34 cellular contexts compared by ENCODE assay signal in the genomic region with DNA sequence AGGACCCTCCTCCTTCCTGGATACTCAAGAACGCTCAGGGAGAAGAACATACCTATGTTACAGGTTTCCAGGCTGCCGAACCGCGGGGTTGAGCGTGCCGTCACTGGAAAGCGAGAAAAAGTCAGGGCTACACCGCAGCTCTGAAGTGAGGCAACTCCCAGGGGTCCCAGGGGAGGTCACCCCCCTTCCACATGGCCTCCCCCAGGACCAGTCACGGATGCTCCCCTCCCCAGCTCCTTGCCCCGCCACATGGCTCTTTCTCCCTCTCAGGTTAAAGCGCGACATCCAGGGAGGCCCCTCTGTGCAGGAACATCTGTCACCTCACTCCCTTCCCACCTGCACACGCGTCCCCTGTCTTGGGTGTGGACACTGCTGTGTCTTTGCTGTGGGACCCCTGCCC.
"Had no signal": no experiment of that assay in that cellular context is flagged by ENCODE, and none has a peak within 500 bp of the region (broad histone marks: within the 10 kb centered on the region; RNA-seq: fewer than 3 reads in every experiment).

No MANE protein-coding gene starts in this region.

- ATAC-seq: activated CD4-positive, alpha-beta T cell treated with anti-CD3 and anti-CD28 coated beads for 36 hours; activated CD8-positive, alpha-beta memory T cell treated with anti-CD3 and anti-CD28 coated beads, Interleukin-2, amount 10 ng/mL, durations not matched to agents 7 days and 5 days; activated CD8-positive, alpha-beta T cell treated with anti-CD3 and anti-CD28 coated beads, Interleukin-2, amount 10 ng/mL, durations not matched to agents 7 days and 5 days; activated naive CD8-positive, alpha-beta T cell treated with anti-CD3 and anti-CD28 coated beads, Interleukin-2, amount 50 U/mL, for 24 hours; foreskin keratinocyte; gastrocnemius medialis; heart left ventricle; T-helper 17 cell had no signal

- H3K9me3 ChIP-seq: adrenal gland, ascending aorta, breast epithelium, colonic mucosa, esophagus muscularis mucosa, gastrocnemius medialis, heart left ventricle had no signal

- H3K4me1 ChIP-seq: adrenal gland, ascending aorta, breast epithelium, colonic mucosa, esophagus muscularis mucosa, foreskin keratinocyte, gastrocnemius medialis, heart left ventricle had no signal

- H3K4me3 ChIP-seq: adrenal gland, ascending aorta, breast epithelium, cardiac muscle cell, colonic mucosa, dorsolateral prefrontal cortex, esophagus muscularis mucosa, gastrocnemius medialis, heart left ventricle had no signal

- H3K36me3 ChIP-seq: adrenal gland, ascending aorta, breast epithelium, cardiac muscle cell, colonic mucosa, esophagus muscularis mucosa, gastrocnemius medialis, heart left ventricle had no signal

- DNase-seq: activated CD4-positive, alpha-beta memory T cell treated with anti-CD3 and anti-CD28 coated beads for 36 hours; activated CD4-positive, alpha-beta T cell treated with anti-CD3 and anti-CD28 coated beads for 36 hours; activated CD4-positive, alpha-beta T cell treated with anti-CD3 and anti-CD28 coated beads, Interleukin-2, amount 10 ng/mL, durations not matched to agents 24 days and 14 days; activated CD4-positive, CD25-positive, alpha-beta regulatory T cell; activated CD4-positive, CD25-positive, alpha-beta regulatory T cell treated with anti-CD3 and anti-CD28 coated beads, Interleukin-2, amount 50 U/mL, for 72 hours; activated CD8-positive, alpha-beta memory T cell treated with anti-CD3 and anti-CD28 coated beads, Interleukin-2, amount 10 ng/mL, durations not matched to agents 7 days and 5 days; activated CD8-positive, alpha-beta memory T cell treated with anti-CD3 and anti-CD28 coated beads, Interleukin-2, amount 50 U/mL, for 4 hours; activated CD8-positive, alpha-beta T cell treated with anti-CD3 and anti-CD28 coated beads, Interleukin-2, amount 10 ng/mL, durations not matched to agents 7 days and 5 days; activated effector memory CD4-positive, alpha-beta T cell treated with anti-CD3 and anti-CD28 coated beads, Interleukin-2, amount 50 U/mL, for 16 hours; activated naive CD4-positive, alpha-beta T cell treated with anti-CD3 and anti-CD28 coated beads for 36 hours; activated naive CD8-positive, alpha-beta T cell treated with anti-CD3 and anti-CD28 coated beads for 36 hours; activated naive CD8-positive, alpha-beta T cell treated with anti-CD3 and anti-CD28 coated beads, Interleukin-2, amount 50 U/mL, for 24 hours; activated T-cell treated with anti-CD3 and anti-CD28 coated beads, Interleukin-2, amount 50 U/mL, for 1 hour; activated T-cell treated with anti-CD3 and anti-CD28 coated beads, Interleukin-2, amount 50 U/mL, for 48 hours; adrenal gland; amygdala; central memory CD4-positive, alpha-beta T cell; cerebellar nuclear complex; colonic mucosa; dorsolateral prefrontal cortex; effector memory CD4-positive, alpha-beta T cell; endodermal cell; erythroblast; foreskin keratinocyte; gastrocnemius medialis; glutamatergic neuron; heart left ventricle; T-helper 1 cell; T-helper 17 cell; T1000 had no signal

- H3K27ac ChIP-seq: adrenal gland, ascending aorta, breast epithelium, cardiac muscle cell, colonic mucosa, dorsolateral prefrontal cortex, esophagus muscularis mucosa, foreskin keratinocyte, gastrocnemius medialis, heart left ventricle had no signal

- H3K27me3 ChIP-seq: adrenal gland, ascending aorta, breast epithelium, cardiac muscle cell, colonic mucosa, dorsolateral prefrontal cortex, esophagus muscularis mucosa, foreskin keratinocyte, gastrocnemius medialis, heart left ventricle had no signal
